In the genomic region with DNA sequence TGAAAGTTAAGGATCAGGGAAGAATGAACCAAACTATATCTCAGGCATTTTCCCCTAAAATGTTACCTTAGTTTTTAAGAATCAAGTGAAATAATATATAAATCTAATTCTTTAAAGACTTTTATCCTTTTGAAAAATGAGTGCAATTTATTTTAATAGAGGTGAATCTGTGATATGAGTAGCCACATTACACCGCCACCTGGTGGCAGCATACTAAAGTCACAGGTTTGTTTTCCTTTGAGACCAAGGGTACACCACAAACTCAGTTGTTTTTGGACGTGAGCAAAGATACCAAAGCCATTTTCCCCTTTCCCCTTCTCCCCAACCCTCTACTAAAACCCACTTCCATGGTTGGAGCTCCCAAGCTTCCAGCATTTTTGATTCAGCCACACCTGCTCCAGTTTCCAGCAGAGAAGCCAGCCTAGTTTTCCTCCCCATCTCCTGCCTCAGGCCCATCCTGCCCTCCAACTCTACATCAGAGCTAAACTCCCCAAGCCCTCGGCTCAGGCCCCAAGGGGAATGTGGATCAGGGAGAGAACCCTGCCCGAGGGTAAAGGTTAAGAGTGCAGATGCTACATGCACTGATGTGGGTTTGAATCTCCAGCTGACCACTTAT, we compare ENCODE assay signal across 9 cellular contexts. TPM values are rescaled to one million over a fixed set of nuclear protein-coding genes. Genes with fewer than 3 reads are reported as not detected.
A peak's percentile ranks its signal among the peaks of the same experiment; 100 is the strongest.
DNase-seq lines count a peak whose midpoint lies in the region; ATAC-seq, FAIRE-seq and TF ChIP-seq lines count a peak whose summit lies in the region.
"Had no signal": no experiment of that assay in that cellular context is flagged by ENCODE, and none has a peak within 500 bp of the region (broad histone marks: within the 10 kb centered on the region; RNA-seq: fewer than 3 reads in every experiment).

No MANE protein-coding gene starts in this region.

- H3K27ac Mint-ChIP-seq in natural killer cell treated with Interleukin-12 subunit alpha and Interleukin-12 subunit beta and Interleukin-15 and Interleukin-18, amount 100 ng/mL, for 72 hours: no peak overlapping the region

- peak in 1 of 2 donors; percentile 10 for ATAC-seq in natural killer cell treated with Interleukin-12 subunit alpha and Interleukin-12 subunit beta and Interleukin-15 and Interleukin-18, amount 100 ng/mL, for 72 hours
- no peak for ATAC-seq in stimulated activated naive CD8-positive, alpha-beta T cell treated with anti-CD3 and anti-CD28 coated beads, Interleukin-15, Interleukin-2, amounts not matched to agents 100 U/mL and 50 U/mL, for 24 hours

- peaks cover 3% of the 10 kb centered on the region for H3K9me3 Mint-ChIP-seq in natural killer cell treated with Interleukin-12 subunit alpha and Interleukin-12 subunit beta and Interleukin-15 and Interleukin-18, amount 100 ng/mL, for 72 hours

- TF ChIP-seq CTCF in epithelial cell of proximal tubule (conservative IDR thresholded peaks at IDR 0.05; ENCODE audit: low read depth, low read length): peak; percentile 86

- peaks cover 0 to 4% of the 10 kb centered on the region in 2 donors for H3K27me3 Mint-ChIP-seq in natural killer cell treated with Interleukin-12 subunit alpha and Interleukin-12 subunit beta and Interleukin-15 and Interleukin-18, amount 100 ng/mL, for 72 hours

- H3K4me3 ChIP-seq in epithelial cell of proximal tubule (ENCODE audit: low read depth, low read length): no peak overlapping the region
- H3K4me3 ChIP-seq: skin epidermis had no signal

- peak; percentile 46 for DNase-seq in ACHN
- no peak for DNase-seq in GM19239 (ENCODE audit: insufficient read length, low spot score)
- peak; percentile 41 for DNase-seq in NCI-H82 treated with DMSO at 0.1 percent for 48 hours (lab: John Stamatoyannopoulos, UW; ENCODE audit: unreplicated experiment)
- peak; percentile 77 for DNase-seq in activated CD8-positive, alpha-beta memory T cell treated with anti-CD3 and anti-CD28 coated beads, Interleukin-2, amount 50 U/mL, for 4 hours
- DNase-seq in epithelial cell of proximal tubule (ENCODE audit: low read depth): no peak
- DNase-seq in natural killer cell treated with Interleukin-12 subunit alpha and Interleukin-12 subunit beta and Interleukin-15 and Interleukin-18, amount 100 ng/mL, for 72 hours (ENCODE audit: low spot score): peak; percentile 65
- peak; percentile 75 for DNase-seq in stimulated activated naive CD8-positive, alpha-beta T cell treated with anti-CD3 and anti-CD28 coated beads, Interleukin-15, Interleukin-2, amounts not matched to agents 100 U/mL and 50 U/mL, for 24 hours
- no peak for DNase-seq in ecto neural progenitor cell (ENCODE audit: low spot score)

- no peaks in the 10 kb centered on the region for H3K4me1 Mint-ChIP-seq in natural killer cell treated with Interleukin-12 subunit alpha and Interleukin-12 subunit beta and Interleukin-15 and Interleukin-18, amount 100 ng/mL, for 72 hours (ENCODE audit: low read depth in 2 of 2)

- no peak overlapping the region for H3K4me3 Mint-ChIP-seq in natural killer cell treated with Interleukin-12 subunit alpha and Interleukin-12 subunit beta and Interleukin-15 and Interleukin-18, amount 100 ng/mL, for 72 hours

- in situ Hi-C loops in ACHN (cut with HindIII; ENCODE audit: low pct_ligation_motif_present, low pct_unique_long_range_greater_than_20kb, low sequenced_read_pairs): no loop called here

- H3K36me3 Mint-ChIP-seq in natural killer cell treated with Interleukin-12 subunit alpha and Interleukin-12 subunit beta and Interleukin-15 and Interleukin-18, amount 100 ng/mL, for 72 hours: no peaks in the 10 kb centered on the region

- FAIRE-seq in GM19239 (lab: Jason Lieb, UNC): peak; percentile 84

RNA-seq across cellular contexts. Expression of a gene that starts 22.9 kb away (rescaled TPM):
- 6.1 and 14.0 TPM in 2 replicates for total RNA-seq in epithelial cell of proximal tubule
- 1 to 10 TPM; 2.4 to 4.1 TPM for total RNA-seq in natural killer cell treated with Interleukin-12 subunit alpha and Interleukin-12 subunit beta and Interleukin-15 and Interleukin-18, amount 100 ng/mL, for 72 hours

Comparison
In these comparisons a context has a peak if more than half of its experiments do, and no peak if none do; other contexts are left out.
1. DNase-seq: peak in ACHN (single experiment), NCI-H82 treated with DMSO at 0.1 percent for 48 hours (single experiment), activated CD8-positive, alpha-beta memory T cell treated with anti-CD3 and anti-CD28 coated beads, Interleukin-2, amount 50 U/mL, for 4 hours (single experiment), natural killer cell treated with Interleukin-12 subunit alpha and Interleukin-12 subunit beta and Interleukin-15 and Interleukin-18, amount 100 ng/mL, for 72 hours (single experiment) and stimulated activated naive CD8-positive, alpha-beta T cell treated with anti-CD3 and anti-CD28 coated beads, Interleukin-15, Interleukin-2, amounts not matched to agents 100 U/mL and 50 U/mL, for 24 hours (single experiment); none in GM19239 (single experiment), epithelial cell of proximal tubule (single experiment) and ecto neural progenitor cell (single experiment).